ENCODE assay signal across 13 cellular contexts in genomic region chr11:37450613-37451012, GRCh38.
A peak's percentile ranks its signal among the peaks of the same experiment; 100 is the strongest.
DNase-seq lines count a peak whose midpoint lies in the region; ATAC-seq, FAIRE-seq and TF ChIP-seq lines count a peak whose summit lies in the region.
"Had no signal": no experiment of that assay in that cellular context is flagged by ENCODE, and none has a peak within 500 bp of the region (broad histone marks: within the 10 kb centered on the region; RNA-seq: fewer than 3 reads in every experiment).

No MANE protein-coding gene starts in this region.

- H3K79me2 ChIP-seq in KMS-11 (ENCODE audit: insufficient read depth, low read depth) = no peaks in the 10 kb centered on the region

- CTCF ChIA-PET in activated CD8-positive, alpha-beta T cell treated with anti-CD3 and anti-CD28 coated beads for 36 hours (lab: Charles Lee) = no interaction called here
- CTCF ChIA-PET in activated CD8-positive, alpha-beta T cell treated with anti-CD3 and anti-CD28 coated beads, Interleukin-2, amount 10 ng/mL, durations not matched to agents 7 days and 5 days (lab: Charles Lee) = no interaction called here

- H3K27me3 Mint-ChIP-seq in activated CD8-positive, alpha-beta T cell treated with anti-CD3 and anti-CD28 coated beads for 36 hours = no peaks in the 10 kb centered on the region
- H3K27me3 Mint-ChIP-seq in activated CD8-positive, alpha-beta T cell treated with anti-CD3 and anti-CD28 coated beads, Interleukin-2, amount 10 ng/mL, durations not matched to agents 7 days and 5 days (ENCODE audit: low read depth) = no peaks in the 10 kb centered on the region

- H3K36me3 Mint-ChIP-seq in activated CD8-positive, alpha-beta T cell treated with anti-CD3 and anti-CD28 coated beads for 36 hours (ENCODE audit: low read depth) = no peaks in the 10 kb centered on the region
- H3K36me3 Mint-ChIP-seq in activated CD8-positive, alpha-beta T cell treated with anti-CD3 and anti-CD28 coated beads, Interleukin-2, amount 10 ng/mL, durations not matched to agents 7 days and 5 days (ENCODE audit: low read depth) = no peaks in the 10 kb centered on the region

- H3K36me3 ChIP-seq in KMS-11 (ENCODE audit: insufficient read depth) (no peaks in the 10 kb centered on the region), bronchial epithelial cell (ENCODE audit: control insufficient read depth, insufficient read depth, low read length) (no peaks in the 10 kb centered on the region)

- peaks cover 14% of the 10 kb centered on the region for H3K4me1 ChIP-seq in KMS-11 (ENCODE audit: low read depth, poor library complexity, severe bottlenecking)

- H3K9me3 Mint-ChIP-seq in activated CD8-positive, alpha-beta T cell treated with anti-CD3 and anti-CD28 coated beads for 36 hours = peaks cover 4% of the 10 kb centered on the region
- peaks cover 5% of the 10 kb centered on the region for H3K9me3 Mint-ChIP-seq in activated CD8-positive, alpha-beta T cell treated with anti-CD3 and anti-CD28 coated beads, Interleukin-2, amount 10 ng/mL, durations not matched to agents 7 days and 5 days (ENCODE audit: insufficient read depth)

- no peaks in the 10 kb centered on the region for H3K4me1 Mint-ChIP-seq in activated CD8-positive, alpha-beta T cell treated with anti-CD3 and anti-CD28 coated beads for 36 hours (ENCODE audit: low read depth)
- no peaks in the 10 kb centered on the region for H3K4me1 Mint-ChIP-seq in activated CD8-positive, alpha-beta T cell treated with anti-CD3 and anti-CD28 coated beads, Interleukin-2, amount 10 ng/mL, durations not matched to agents 7 days and 5 days (ENCODE audit: low read depth)

- no peak overlapping the region for H3K4me3 Mint-ChIP-seq in activated CD8-positive, alpha-beta T cell treated with anti-CD3 and anti-CD28 coated beads for 36 hours
- no peak overlapping the region for H3K4me3 Mint-ChIP-seq in activated CD8-positive, alpha-beta T cell treated with anti-CD3 and anti-CD28 coated beads, Interleukin-2, amount 10 ng/mL, durations not matched to agents 7 days and 5 days
- H3K4me3 Mint-ChIP-seq: activated T-cell treated with anti-CD3 and anti-CD28 coated beads, Interleukin-2, amount 50 U/mL, for 72 hours had no signal

- FAIRE-seq in bronchial epithelial cell (lab: Jason Lieb, UNC) = no peak
- FAIRE-seq: A204.1 had no signal

- no peak overlapping the region for H3K27ac Mint-ChIP-seq in activated CD8-positive, alpha-beta T cell treated with anti-CD3 and anti-CD28 coated beads for 36 hours
- H3K27ac Mint-ChIP-seq in activated CD8-positive, alpha-beta T cell treated with anti-CD3 and anti-CD28 coated beads, Interleukin-2, amount 10 ng/mL, durations not matched to agents 7 days and 5 days = no peak overlapping the region
- H3K27ac Mint-ChIP-seq: activated T-cell treated with anti-CD3 and anti-CD28 coated beads, Interleukin-2, amount 50 U/mL, for 72 hours had no signal

- H3K4me3 ChIP-seq in KMS-11 (IDR thresholded peaks at IDR 0.05; ENCODE audit: insufficient read depth, low read depth, low read length) (no peak overlapping the region), bronchial epithelial cell (ENCODE audit: low read depth, low read length) (no peak overlapping the region)

- no peak for TF ChIP-seq CTCF in activated CD8-positive, alpha-beta T cell treated with anti-CD3 and anti-CD28 coated beads for 36 hours (IDR thresholded peaks at IDR 0.05)
- no peak for TF ChIP-seq CTCF in KMS-11 (conservative IDR thresholded peaks at IDR 0.05; ENCODE audit: low read depth, low read length)
- TF ChIP-seq CTCF in bronchial epithelial cell (IDR thresholded peaks at IDR 0.05; ENCODE audit: insufficient read depth, low read length, severe bottlenecking) = no peak

- no peak overlapping the region for H3K27ac ChIP-seq in KMS-11

- no peak overlapping the region for H3K9ac ChIP-seq in KMS-11

- intact Hi-C loops in activated CD8-positive, alpha-beta T cell treated with anti-CD3 and anti-CD28 coated beads for 36 hours (cut with micrococcal nuclease) = no loop called here

- H2AFZ ChIP-seq in KMS-11 (ENCODE audit: low read depth) = no peak overlapping the region

- POLR2A ChIA-PET in activated CD8-positive, alpha-beta T cell treated with anti-CD3 and anti-CD28 coated beads for 36 hours (lab: Charles Lee) = no interaction called here
- POLR2A ChIA-PET in activated CD8-positive, alpha-beta T cell treated with anti-CD3 and anti-CD28 coated beads, Interleukin-2, amount 10 ng/mL, durations not matched to agents 7 days and 5 days (lab: Charles Lee) = no interaction called here

- DNase-seq in activated CD8-positive, alpha-beta T cell treated with anti-CD3 and anti-CD28 coated beads for 36 hours = peak; percentile 18
- DNase-seq in activated CD8-positive, alpha-beta T cell treated with anti-CD3 and anti-CD28 coated beads, Interleukin-2, amount 10 ng/mL, durations not matched to agents 7 days and 5 days = no peak
- peak; percentile 53 for DNase-seq in bronchial epithelial cell (ENCODE audit: low read depth)
- DNase-seq in stimulated activated CD4-positive, alpha-beta T cell treated with anti-CD3 and anti-CD28 coated beads, Interleukin-4, amount 100 ng/mL, for 24 hours = no peak
- no peak for DNase-seq in amniotic stem cell (lab: John Stamatoyannopoulos, UW)
- no peak for DNase-seq in left lobe of liver (ENCODE audit: low spot score)
- DNase-seq: activated T-cell treated with anti-CD3 and anti-CD28 coated beads, Interleukin-2, amount 50 U/mL, for 72 hours; NCI-H446; stimulated activated CD4-positive, alpha-beta T cell treated with anti-CD3 and anti-CD28 coated beads, Interleukin-1b, Interleukin-23, amount 100 ng/mL, for 48 hours; T1000 had no signal

- no peaks in the 10 kb centered on the region for H3K27me3 ChIP-seq in KMS-11 (ENCODE audit: insufficient read depth, low read depth)
- H3K27me3 ChIP-seq in bronchial epithelial cell (ENCODE audit: control insufficient read depth, insufficient read depth, low read length) = no peaks in the 10 kb centered on the region

- H3K4me2 ChIP-seq in KMS-11 = peak overlapping the region; percentile 27

- ATAC-seq in activated CD8-positive, alpha-beta T cell treated with anti-CD3 and anti-CD28 coated beads for 36 hours = no peak
- no peak for ATAC-seq in activated CD8-positive, alpha-beta T cell treated with anti-CD3 and anti-CD28 coated beads, Interleukin-2, amount 10 ng/mL, durations not matched to agents 7 days and 5 days
- ATAC-seq in HG03439 (IDR thresholded peaks at IDR 0.05; ENCODE audit: unreplicated experiment) (no peak), left lobe of liver (no peak)
- ATAC-seq: activated T-cell treated with anti-CD3 and anti-CD28 coated beads, Interleukin-2, amount 50 U/mL, for 72 hours had no signal

- H4K20me1 ChIP-seq in KMS-11 (ENCODE audit: insufficient read depth) = no peaks in the 10 kb centered on the region

Comparison
In these comparisons a context has a peak if more than half of its experiments do, and no peak if none do; other contexts are left out.
1. DNase-seq: peak in activated CD8-positive, alpha-beta T cell treated with anti-CD3 and anti-CD28 coated beads for 36 hours (single experiment) and bronchial epithelial cell (single experiment); none in activated CD8-positive, alpha-beta T cell treated with anti-CD3 and anti-CD28 coated beads, Interleukin-2, amount 10 ng/mL, durations not matched to agents 7 days and 5 days (single experiment), stimulated activated CD4-positive, alpha-beta T cell treated with anti-CD3 and anti-CD28 coated beads, Interleukin-4, amount 100 ng/mL, for 24 hours (single experiment), amniotic stem cell (single experiment) and left lobe of liver (single experiment).